In the genomic region with DNA sequence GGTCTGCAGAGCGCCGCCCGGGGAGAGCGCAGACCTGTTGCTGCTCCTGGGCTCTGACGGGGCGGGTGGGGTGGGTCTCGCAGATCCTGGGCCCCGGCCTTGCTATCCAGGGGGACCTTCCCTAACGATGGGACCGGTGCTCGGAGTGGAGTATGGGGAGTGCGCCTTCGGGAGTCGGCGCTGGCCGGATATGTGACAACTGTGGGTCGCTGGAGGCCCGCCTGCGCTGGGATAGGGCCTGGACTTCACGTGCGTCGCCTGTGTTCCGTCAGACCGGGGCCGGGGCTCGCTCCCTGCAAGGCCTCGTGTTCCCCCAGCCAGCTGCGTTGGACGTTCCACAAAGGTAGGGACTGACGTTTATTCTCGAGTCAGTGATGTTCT, we compare ENCODE assay signal across 8 cellular contexts. TPM values are rescaled to one million over a fixed set of nuclear protein-coding genes. Genes with fewer than 3 reads are reported as not detected.
DNase-seq lines count a peak whose midpoint lies in the region; ATAC-seq and TF ChIP-seq lines count a peak whose summit lies in the region.

No MANE protein-coding gene starts in this region.

- H3K4me3 Mint-ChIP-seq in activated CD8-positive, alpha-beta memory T cell treated with anti-CD3 and anti-CD28 coated beads, Interleukin-2, amount 10 ng/mL, durations not matched to agents 7 days and 5 days = peak overlapping the region; percentile 71

- peak; percentile 32 for DNase-seq in Daoy (ENCODE audit: low read depth)
- no peak for DNase-seq in HL-60 (ENCODE audit: low read depth in 1 of 2, low spot score in 1 of 2)
- peak; percentile 41 for DNase-seq in activated CD8-positive, alpha-beta memory T cell treated with anti-CD3 and anti-CD28 coated beads, Interleukin-2, amount 10 ng/mL, durations not matched to agents 7 days and 5 days
- DNase-seq in globus pallidus (ENCODE audit: low spot score) = peak; percentile 25
- peak in 31 of 56 donors; percentile 0 to 54 (median 7) for DNase-seq in nucleus accumbens (lab: John Stamatoyannopoulos, UW)
- DNase-seq in SKM-1 treated with dmso at 0.1 percent for 144 hours (lab: John Stamatoyannopoulos, UW; ENCODE audit: unreplicated experiment) = no peak
- DNase-seq in AML-193 (lab: John Stamatoyannopoulos, UW) = no peak

- no peaks in the 10 kb centered on the region for H3K9me3 Mint-ChIP-seq in activated CD8-positive, alpha-beta memory T cell treated with anti-CD3 and anti-CD28 coated beads, Interleukin-2, amount 10 ng/mL, durations not matched to agents 7 days and 5 days (ENCODE audit: low read depth)

- CTCF ChIA-PET in activated CD8-positive, alpha-beta memory T cell treated with anti-CD3 and anti-CD28 coated beads, Interleukin-2, amount 10 ng/mL, durations not matched to agents 7 days and 5 days (lab: Charles Lee) = no interaction called here

- H3K4me1 Mint-ChIP-seq in activated CD8-positive, alpha-beta memory T cell treated with anti-CD3 and anti-CD28 coated beads, Interleukin-2, amount 10 ng/mL, durations not matched to agents 7 days and 5 days = peaks cover 40% of the 10 kb centered on the region

- no peak overlapping the region for H3K27ac ChIP-seq in HL-60 (replicated peaks)

- no peaks in the 10 kb centered on the region for H3K27me3 ChIP-seq in HL-60 (ENCODE audit: insufficient read depth, poor library complexity, severe bottlenecking)

- peak overlapping the region; percentile 61 for H3K27ac Mint-ChIP-seq in activated CD8-positive, alpha-beta memory T cell treated with anti-CD3 and anti-CD28 coated beads, Interleukin-2, amount 10 ng/mL, durations not matched to agents 7 days and 5 days

- TF ChIP-seq CTCF in HL-60 (IDR thresholded peaks at IDR 0.05; ENCODE audit: insufficient read depth, low read length) = no peak

- ATAC-seq in activated CD8-positive, alpha-beta memory T cell treated with anti-CD3 and anti-CD28 coated beads, Interleukin-2, amount 10 ng/mL, durations not matched to agents 7 days and 5 days = no peak
- ATAC-seq in HG03039 (IDR thresholded peaks at IDR 0.05; ENCODE audit: unreplicated experiment) = no peak

- H3K4me3 ChIP-seq in HL-60 (replicated peaks; ENCODE audit: insufficient read depth, low read length) = peak overlapping the region; percentile 54

- H3K36me3 Mint-ChIP-seq in activated CD8-positive, alpha-beta memory T cell treated with anti-CD3 and anti-CD28 coated beads, Interleukin-2, amount 10 ng/mL, durations not matched to agents 7 days and 5 days = peaks cover 15% of the 10 kb centered on the region

- no peaks in the 10 kb centered on the region for H3K27me3 Mint-ChIP-seq in activated CD8-positive, alpha-beta memory T cell treated with anti-CD3 and anti-CD28 coated beads, Interleukin-2, amount 10 ng/mL, durations not matched to agents 7 days and 5 days

RNA-seq across cellular contexts. Expression of gene TBL1X, which starts 1.2 kb away (rescaled TPM):
- total RNA-seq in Daoy (2014; rRNA removed; shearing (Covaris generic)) = 5.6 and 7.9 TPM in 2 replicates
- total RNA-seq in activated CD8-positive, alpha-beta memory T cell treated with anti-CD3 and anti-CD28 coated beads, Interleukin-2, amount 10 ng/mL, durations not matched to agents 7 days and 5 days = 10 to 100 TPM; 33.2 to 35.5 TPM

Comparison
In these comparisons a context has a peak if more than half of its experiments do, and no peak if none do; other contexts are left out.
1. DNase-seq: peak in Daoy (single experiment), activated CD8-positive, alpha-beta memory T cell treated with anti-CD3 and anti-CD28 coated beads, Interleukin-2, amount 10 ng/mL, durations not matched to agents 7 days and 5 days (single experiment), globus pallidus (single experiment) and nucleus accumbens (31 of 56); none in HL-60 (0 of 2), SKM-1 treated with dmso at 0.1 percent for 144 hours (single experiment) and AML-193 (0 of 2).